ENCODE assay signal across 24 cellular contexts in genomic region chr14:69139743-69140142, GRCh38.
"Had no signal": no experiment of that assay in that cellular context is flagged by ENCODE, and none has a peak within 500 bp of the region (broad histone marks: within the 10 kb centered on the region; RNA-seq: fewer than 3 reads in every experiment).

No MANE protein-coding gene starts in this region.

- ATAC-seq: effector memory CD8-positive, alpha-beta T cell; foreskin keratinocyte; left cardiac atrium; lower lobe of right lung; natural killer cell treated with Interleukin-12 subunit alpha and Interleukin-12 subunit beta and Interleukin-15 and Interleukin-18, amount 100 ng/mL, for 72 hours; psoas muscle; right lobe of liver had no signal

- H3K9me3 Mint-ChIP-seq: dendritic cell treated with granulocyte-macrophage colony-stimulating factor and Interleukin-4, amounts not matched to agents 40 ng/mL and 50 ng/mL, for 4 days; effector memory CD8-positive, alpha-beta T cell; immature natural killer cell; memory B cell; mesothelial cell of epicardium; natural killer cell treated with Interleukin-12 subunit alpha and Interleukin-12 subunit beta and Interleukin-15 and Interleukin-18, amount 100 ng/mL, for 72 hours had no signal

- H3K9ac ChIP-seq: parathyroid adenoma had no signal

- H3K9me3 ChIP-seq: left ventricle myocardium inferior, lower lobe of right lung, psoas muscle, right lobe of liver, spleen, stomach, upper lobe of left lung, uterus had no signal

- H3K27ac Mint-ChIP-seq: dendritic cell treated with granulocyte-macrophage colony-stimulating factor and Interleukin-4, amounts not matched to agents 40 ng/mL and 50 ng/mL, for 4 days; memory B cell; mesothelial cell of epicardium had no signal

- H3K27me3 Mint-ChIP-seq: dendritic cell treated with granulocyte-macrophage colony-stimulating factor and Interleukin-4, amounts not matched to agents 40 ng/mL and 50 ng/mL, for 4 days; effector memory CD8-positive, alpha-beta T cell; memory B cell; natural killer cell treated with Interleukin-12 subunit alpha and Interleukin-12 subunit beta and Interleukin-15 and Interleukin-18, amount 100 ng/mL, for 72 hours had no signal

- H3K27me3 ChIP-seq: foreskin keratinocyte, right lobe of liver, spleen, stomach, upper lobe of left lung, uterus had no signal

- H3K4me3 Mint-ChIP-seq: dendritic cell treated with granulocyte-macrophage colony-stimulating factor and Interleukin-4, amounts not matched to agents 40 ng/mL and 50 ng/mL, for 4 days; effector memory CD8-positive, alpha-beta T cell; immature natural killer cell; memory B cell; mesothelial cell of epicardium; natural killer cell treated with Interleukin-12 subunit alpha and Interleukin-12 subunit beta and Interleukin-15 and Interleukin-18, amount 100 ng/mL, for 72 hours had no signal

- H2AFZ ChIP-seq: parathyroid adenoma had no signal

- H3K36me3 ChIP-seq: right lobe of liver, uterus had no signal

- H3K27ac ChIP-seq: foreskin keratinocyte, lower lobe of right lung, parathyroid adenoma, psoas muscle, right lobe of liver, spleen had no signal

- H3K36me3 Mint-ChIP-seq: natural killer cell treated with Interleukin-12 subunit alpha and Interleukin-12 subunit beta and Interleukin-15 and Interleukin-18, amount 100 ng/mL, for 72 hours had no signal

- DNase-seq: effector memory CD8-positive, alpha-beta T cell; foreskin keratinocyte; immature natural killer cell; left cardiac atrium; left ventricle myocardium inferior; lower lobe of right lung; psoas muscle; retina; right lobe of liver; spleen; stimulated activated CD4-positive, alpha-beta T cell treated with anti-CD3 and anti-CD28 coated beads, Interleukin-15, amount 100 ng/mL, for 24 hours; stimulated activated CD4-positive, alpha-beta T cell treated with anti-CD3 and anti-CD28 coated beads, Interleukin-1b, Interleukin-23, amount 100 ng/mL, for 48 hours; stimulated activated CD4-positive, alpha-beta T cell treated with anti-CD3 and anti-CD28 coated beads, Interleukin-4, amount 100 ng/mL, for 24 hours; stimulated activated naive CD4-positive, alpha-beta T cell; stomach; upper lobe of left lung; uterus had no signal

- H3K4me3 ChIP-seq: left ventricle myocardium inferior, lower lobe of right lung, psoas muscle, right lobe of liver, spleen, stomach, upper lobe of left lung, uterus had no signal

- FAIRE-seq: colon, keratinocyte had no signal
